In genomic region chr9:136108648-136109266, GRCh38 we compare ENCODE assay signal across 8 cellular contexts. TPM values are rescaled to one million over a fixed set of nuclear protein-coding genes. Genes with fewer than 3 reads are reported as not detected.
DNase-seq lines count a peak whose midpoint lies in the region; ATAC-seq and TF ChIP-seq lines count a peak whose summit lies in the region.

No MANE protein-coding gene starts in this region.

- H3K27me3 Mint-ChIP-seq in activated naive CD4-positive, alpha-beta T cell treated with anti-CD3 and anti-CD28 coated beads, Interleukin-2, amount 50 U/mL, for 24 hours: no peaks in the 10 kb centered on the region
- H3K27me3 Mint-ChIP-seq in activated naive CD8-positive, alpha-beta T cell treated with anti-CD3 and anti-CD28 coated beads, Interleukin-2, amount 10 ng/mL, durations not matched to agents 7 days and 5 days: no peaks in the 10 kb centered on the region

- H3K27me3 ChIP-seq in lung (ENCODE audit: control insufficient read depth, insufficient read depth): no peaks in the 10 kb centered on the region
- no peaks in the 10 kb centered on the region for H3K27me3 ChIP-seq in transverse colon
- H3K27me3 ChIP-seq in brain microvascular endothelial cell (replicated peaks): no peaks in the 10 kb centered on the region

- intact Hi-C loops in transverse colon (cut with DNase I; ENCODE audit: low total_unique reads): no loop called here

- H3K4me1 Mint-ChIP-seq in activated naive CD4-positive, alpha-beta T cell treated with anti-CD3 and anti-CD28 coated beads, Interleukin-2, amount 50 U/mL, for 24 hours: peaks cover 58% of the 10 kb centered on the region
- H3K4me1 Mint-ChIP-seq in activated naive CD8-positive, alpha-beta T cell treated with anti-CD3 and anti-CD28 coated beads, Interleukin-2, amount 10 ng/mL, durations not matched to agents 7 days and 5 days: peaks cover 40% of the 10 kb centered on the region

- H3K9me3 Mint-ChIP-seq in activated naive CD4-positive, alpha-beta T cell treated with anti-CD3 and anti-CD28 coated beads, Interleukin-2, amount 50 U/mL, for 24 hours: no peaks in the 10 kb centered on the region
- no peaks in the 10 kb centered on the region for H3K9me3 Mint-ChIP-seq in activated naive CD8-positive, alpha-beta T cell treated with anti-CD3 and anti-CD28 coated beads, Interleukin-2, amount 10 ng/mL, durations not matched to agents 7 days and 5 days

- ATAC-seq in activated naive CD8-positive, alpha-beta T cell treated with anti-CD3 and anti-CD28 coated beads, Interleukin-2, amount 10 ng/mL, durations not matched to agents 7 days and 5 days (ENCODE audit: low read depth): no peak
- ATAC-seq in lung (ENCODE audit: insufficient read depth, low FRiP score) (no peak), HG03196 (IDR thresholded peaks at IDR 0.05; ENCODE audit: unreplicated experiment) (no peak)

- 72 to 73% methylated on average over 27 of the region's 27 CpGs for WGBS in lung, 2 donors
- WGBS in transverse colon (ENCODE audit: low coverage in 1 of 2), 2 donors: 58% methylated on average over 27 of the region's 27 CpGs; no CpG with 5 or more reads in 1 of the 2 donors

- no peak for TF ChIP-seq EP300 in transverse colon (IDR thresholded peaks at IDR 0.05; ENCODE audit: low read depth)

- H3K36me3 Mint-ChIP-seq in activated naive CD4-positive, alpha-beta T cell treated with anti-CD3 and anti-CD28 coated beads, Interleukin-2, amount 50 U/mL, for 24 hours: no peaks in the 10 kb centered on the region
- H3K36me3 Mint-ChIP-seq in activated naive CD8-positive, alpha-beta T cell treated with anti-CD3 and anti-CD28 coated beads, Interleukin-2, amount 10 ng/mL, durations not matched to agents 7 days and 5 days: peaks cover 5% of the 10 kb centered on the region

- H3K27ac ChIP-seq in lung (ENCODE audit: low read depth in 1 of 2, low read length in 1 of 2) (peak overlapping the region; percentile 41 to 81), transverse colon (peak overlapping the region; percentile 82 to 85 (median 84)), brain microvascular endothelial cell (no peak overlapping the region)

- H3K4me1 ChIP-seq in lung (ENCODE audit: control insufficient read depth in 2 of 2, insufficient read depth in 2 of 2, low read length in 2 of 2) (peaks cover 9 to 29% of the 10 kb centered on the region in 2 donors), transverse colon (peaks cover 30 to 72% (median 55%) of the 10 kb centered on the region in 4 donors)

- no peak for DNase-seq in activated naive CD4-positive, alpha-beta T cell treated with Interleukin-2 at 50 U/mL for 16 hours
- DNase-seq in activated naive CD8-positive, alpha-beta T cell treated with anti-CD3 and anti-CD28 coated beads, Interleukin-2, amount 10 ng/mL, durations not matched to agents 7 days and 5 days: no peak
- no peak for DNase-seq in lung (ENCODE audit: low spot score)
- DNase-seq in transverse colon: no peak
- no peak for DNase-seq in HCEC 1CT
- no peak for DNase-seq in brain microvascular endothelial cell

- H3K4me3 Mint-ChIP-seq in activated naive CD4-positive, alpha-beta T cell treated with anti-CD3 and anti-CD28 coated beads, Interleukin-2, amount 50 U/mL, for 24 hours: peak overlapping the region; percentile 23
- peak overlapping the region; percentile 90 for H3K4me3 Mint-ChIP-seq in activated naive CD8-positive, alpha-beta T cell treated with anti-CD3 and anti-CD28 coated beads, Interleukin-2, amount 10 ng/mL, durations not matched to agents 7 days and 5 days

- peak overlapping the region; percentile 59 for H3K27ac Mint-ChIP-seq in activated naive CD4-positive, alpha-beta T cell treated with anti-CD3 and anti-CD28 coated beads, Interleukin-2, amount 50 U/mL, for 24 hours
- peak overlapping the region; percentile 94 for H3K27ac Mint-ChIP-seq in activated naive CD8-positive, alpha-beta T cell treated with anti-CD3 and anti-CD28 coated beads, Interleukin-2, amount 10 ng/mL, durations not matched to agents 7 days and 5 days

- H3K9me3 ChIP-seq in lung (ENCODE audit: control insufficient read depth in 2 of 2, insufficient read depth in 1 of 2, low read length in 1 of 2): no peaks in the 10 kb centered on the region
- H3K9me3 ChIP-seq in transverse colon: no peaks in the 10 kb centered on the region

- TF ChIP-seq CTCF in lung (IDR thresholded peaks at IDR 0.05; ENCODE audit: control extremely low read depth, extremely low read depth): no peak
- TF ChIP-seq CTCF in transverse colon (IDR thresholded peaks at IDR 0.05): no peak
- TF ChIP-seq CTCF in brain microvascular endothelial cell (IDR thresholded peaks at IDR 0.05; ENCODE audit: low read depth, low read length, missing control alignments): no peak

- in situ Hi-C loops in transverse colon (cut with MboI; ENCODE audit: low pct_ligation_motif_present in 1 of 4, low pct_unique_long_range_greater_than_20kb in 1 of 4, low sequenced_read_pairs in 3 of 4) (loop anchor here in 1 of 4 donors (25.0 kb wide), 1 partner anchor 246 kb away; no protein-coding TSS in a partner anchor), brain microvascular endothelial cell (cut with HindIII; ENCODE audit: low pct_ligation_motif_present, low sequenced_read_pairs) (no loop called here)

- H3K4me3 ChIP-seq in lung: no peak overlapping the region
- H3K4me3 ChIP-seq in transverse colon: peak overlapping the region; percentile 14 to 47 (median 22)
- H3K4me3 ChIP-seq in brain microvascular endothelial cell (ENCODE audit: low read depth, low read length): no peak overlapping the region

- no peak for TF ChIP-seq POLR2A in transverse colon (IDR thresholded peaks at IDR 0.05)

- H3K36me3 ChIP-seq in lung (ENCODE audit: control insufficient read depth in 2 of 2, insufficient read depth in 2 of 2, low read length in 2 of 2) (no peaks in the 10 kb centered on the region), transverse colon (no peaks in the 10 kb centered on the region), brain microvascular endothelial cell (replicated peaks) (no peaks in the 10 kb centered on the region)

- POLR2A ChIA-PET in activated naive CD8-positive, alpha-beta T cell treated with anti-CD3 and anti-CD28 coated beads, Interleukin-2, amount 10 ng/mL, durations not matched to agents 7 days and 5 days (lab: Charles Lee): interaction anchor here (0.8 to 8.4 kb wide), 7 partner anchors 9 to 619 kb away, joined by 3 to 164 read pairs (median 6); partner anchors contain the start of genes DNLZ, NACC2 and TMEM250

RNA-seq across cellular contexts. Expression of gene TMEM250, which starts 9.9 kb away (rescaled TPM):
- total RNA-seq in activated naive CD8-positive, alpha-beta T cell treated with anti-CD3 and anti-CD28 coated beads, Interleukin-2, amount 10 ng/mL, durations not matched to agents 7 days and 5 days: 10 to 100 TPM; 45.3 to 45.9 TPM
- total RNA-seq in lung: 10 to 100 TPM; 13.0 to 47.9 TPM
- 10 to 100 TPM; 18.6 to 35.8 TPM for polyA plus RNA-seq in lung
- 100 to 1,000 TPM in 2 of 4 donors, 10 to 100 TPM in 2; 50.3 to 187 (median 86.6) TPM for total RNA-seq in transverse colon

RNA-seq across cellular contexts. Expression of gene NACC2, which starts 13.7 kb away (rescaled TPM):
- total RNA-seq in activated naive CD8-positive, alpha-beta T cell treated with anti-CD3 and anti-CD28 coated beads, Interleukin-2, amount 10 ng/mL, durations not matched to agents 7 days and 5 days: 10 to 100 TPM; 10.5 to 11.2 TPM
- total RNA-seq in lung: 10 to 100 TPM in 1 of 2 donors, 1 to 10 TPM in 1; 5.9 to 32.7 TPM
- polyA plus RNA-seq in lung: 10 to 100 TPM in 1 of 2 donors, 1 to 10 TPM in 1; 9.1 to 12.0 TPM
- total RNA-seq in transverse colon: 10 to 100 TPM; 22.2 to 64.3 (median 26.5) TPM

Comparison
In these comparisons a context has a peak if more than half of its experiments do, and no peak if none do; other contexts are left out.
1. H3K4me3 ChIP-seq: peak in transverse colon (4 of 4); none in lung (single experiment) and brain microvascular endothelial cell (single experiment).